ENCODE assay signal across 1 cellular context in the genomic region with DNA sequence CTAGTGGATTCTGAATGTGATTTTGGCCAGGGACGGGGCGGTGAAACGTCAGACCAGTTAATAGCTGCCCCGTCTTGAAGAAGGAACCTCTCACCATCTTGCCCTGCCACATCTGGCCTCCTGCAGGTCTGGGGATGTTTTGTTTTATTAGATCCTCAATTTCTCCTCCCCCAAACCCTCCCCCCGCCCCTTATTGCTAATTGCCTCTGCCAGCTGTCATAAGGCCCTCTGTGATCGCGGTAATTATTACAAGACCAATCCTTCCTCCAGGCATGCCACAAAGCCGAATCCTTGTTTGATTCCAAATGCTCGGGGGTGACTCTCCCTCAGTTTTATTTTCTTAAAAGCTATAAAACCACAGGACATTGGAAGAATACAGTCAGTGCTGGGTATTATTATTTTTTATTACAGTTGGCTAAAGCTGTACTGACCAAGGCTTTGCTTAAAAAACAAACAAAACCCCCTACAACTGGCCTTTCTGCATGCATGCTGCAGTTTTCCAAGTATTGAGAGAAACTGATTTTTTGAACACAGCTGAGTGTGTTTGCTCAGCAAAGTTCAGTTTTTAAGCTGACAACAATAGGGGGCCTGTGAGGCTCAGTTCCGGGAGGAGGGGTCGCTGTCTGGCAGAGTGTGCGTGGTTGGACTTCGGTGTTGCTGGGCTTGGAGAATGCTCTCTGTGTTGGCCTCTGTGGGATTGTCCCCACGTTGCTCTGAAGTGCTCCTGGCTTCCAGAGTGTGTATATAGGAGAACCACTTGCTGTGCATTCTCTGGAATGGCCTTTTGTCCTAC.
A peak's percentile ranks its signal among the peaks of the same experiment; 100 is the strongest.
TF ChIP-seq lines count a peak whose summit lies in the region.

No MANE protein-coding gene starts in this region.

TF ChIP-seq in HepG2, 621 proteins besides CTCF, POLR2A, EP300 and RAD21 (continued from another document and continues in another):
- TF ChIP-seq, protein P1, sequence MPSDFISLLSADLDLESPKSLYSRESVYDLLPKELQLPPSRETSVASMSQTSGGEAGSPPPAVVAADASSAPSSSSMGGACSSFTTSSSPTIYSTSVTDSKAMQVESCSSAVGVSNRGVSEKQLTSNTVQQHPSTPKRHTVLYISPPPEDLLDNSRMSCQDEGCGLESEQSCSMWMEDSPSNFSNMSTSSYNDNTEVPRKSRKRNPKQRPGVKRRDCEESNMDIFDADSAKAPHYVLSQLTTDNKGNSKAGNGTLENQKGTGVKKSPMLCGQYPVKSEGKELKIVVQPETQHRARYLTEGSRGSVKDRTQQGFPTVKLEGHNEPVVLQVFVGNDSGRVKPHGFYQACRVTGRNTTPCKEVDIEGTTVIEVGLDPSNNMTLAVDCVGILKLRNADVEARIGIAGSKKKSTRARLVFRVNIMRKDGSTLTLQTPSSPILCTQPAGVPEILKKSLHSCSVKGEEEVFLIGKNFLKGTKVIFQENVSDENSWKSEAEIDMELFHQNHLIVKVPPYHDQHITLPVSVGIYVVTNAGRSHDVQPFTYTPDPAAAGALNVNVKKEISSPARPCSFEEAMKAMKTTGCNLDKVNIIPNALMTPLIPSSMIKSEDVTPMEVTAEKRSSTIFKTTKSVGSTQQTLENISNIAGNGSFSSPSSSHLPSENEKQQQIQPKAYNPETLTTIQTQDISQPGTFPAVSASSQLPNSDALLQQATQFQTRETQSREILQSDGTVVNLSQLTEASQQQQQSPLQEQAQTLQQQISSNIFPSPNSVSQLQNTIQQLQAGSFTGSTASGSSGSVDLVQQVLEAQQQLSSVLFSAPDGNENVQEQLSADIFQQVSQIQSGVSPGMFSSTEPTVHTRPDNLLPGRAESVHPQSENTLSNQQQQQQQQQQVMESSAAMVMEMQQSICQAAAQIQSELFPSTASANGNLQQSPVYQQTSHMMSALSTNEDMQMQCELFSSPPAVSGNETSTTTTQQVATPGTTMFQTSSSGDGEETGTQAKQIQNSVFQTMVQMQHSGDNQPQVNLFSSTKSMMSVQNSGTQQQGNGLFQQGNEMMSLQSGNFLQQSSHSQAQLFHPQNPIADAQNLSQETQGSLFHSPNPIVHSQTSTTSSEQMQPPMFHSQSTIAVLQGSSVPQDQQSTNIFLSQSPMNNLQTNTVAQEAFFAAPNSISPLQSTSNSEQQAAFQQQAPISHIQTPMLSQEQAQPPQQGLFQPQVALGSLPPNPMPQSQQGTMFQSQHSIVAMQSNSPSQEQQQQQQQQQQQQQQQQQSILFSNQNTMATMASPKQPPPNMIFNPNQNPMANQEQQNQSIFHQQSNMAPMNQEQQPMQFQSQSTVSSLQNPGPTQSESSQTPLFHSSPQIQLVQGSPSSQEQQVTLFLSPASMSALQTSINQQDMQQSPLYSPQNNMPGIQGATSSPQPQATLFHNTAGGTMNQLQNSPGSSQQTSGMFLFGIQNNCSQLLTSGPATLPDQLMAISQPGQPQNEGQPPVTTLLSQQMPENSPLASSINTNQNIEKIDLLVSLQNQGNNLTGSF (CRISPR knock-in tag; IDR thresholded peaks at IDR 0.05), result no peak
- peak; percentile 51 for TF ChIP-seq GABPB1 (CRISPR knock-in tag; IDR thresholded peaks at IDR 0.05)
- 0 out of 2 replicates have a peak, but pooled peaks have one; percentile 25 for TF ChIP-seq ATF1 (CRISPR knock-in tag; IDR thresholded peaks at IDR 0.05)
- TF ChIP-seq STAT5B (CRISPR knock-in tag; IDR thresholded peaks at IDR 0.05), result no peak
- TF ChIP-seq SATB2 (CRISPR knock-in tag; IDR thresholded peaks at IDR 0.05), result no peak
- TF ChIP-seq ZNF737 (CRISPR knock-in tag; IDR thresholded peaks at IDR 0.05; ENCODE audit: borderline replicate concordance), result no peak
- no peak for TF ChIP-seq IKZF4 (CRISPR knock-in tag; IDR thresholded peaks at IDR 0.05; ENCODE audit: borderline replicate concordance, low read depth, not compliant biosample characterization)
- TF ChIP-seq HES4 (CRISPR knock-in tag; IDR thresholded peaks at IDR 0.05; ENCODE audit: borderline replicate concordance), result no peak
- TF ChIP-seq, protein P2, sequence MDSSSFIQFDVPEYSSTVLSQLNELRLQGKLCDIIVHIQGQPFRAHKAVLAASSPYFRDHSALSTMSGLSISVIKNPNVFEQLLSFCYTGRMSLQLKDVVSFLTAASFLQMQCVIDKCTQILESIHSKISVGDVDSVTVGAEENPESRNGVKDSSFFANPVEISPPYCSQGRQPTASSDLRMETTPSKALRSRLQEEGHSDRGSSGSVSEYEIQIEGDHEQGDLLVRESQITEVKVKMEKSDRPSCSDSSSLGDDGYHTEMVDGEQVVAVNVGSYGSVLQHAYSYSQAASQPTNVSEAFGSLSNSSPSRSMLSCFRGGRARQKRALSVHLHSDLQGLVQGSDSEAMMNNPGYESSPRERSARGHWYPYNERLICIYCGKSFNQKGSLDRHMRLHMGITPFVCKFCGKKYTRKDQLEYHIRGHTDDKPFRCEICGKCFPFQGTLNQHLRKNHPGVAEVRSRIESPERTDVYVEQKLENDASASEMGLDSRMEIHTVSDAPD (CRISPR knock-in tag; IDR thresholded peaks at IDR 0.05), result no peak
- TF ChIP-seq, protein P3, sequence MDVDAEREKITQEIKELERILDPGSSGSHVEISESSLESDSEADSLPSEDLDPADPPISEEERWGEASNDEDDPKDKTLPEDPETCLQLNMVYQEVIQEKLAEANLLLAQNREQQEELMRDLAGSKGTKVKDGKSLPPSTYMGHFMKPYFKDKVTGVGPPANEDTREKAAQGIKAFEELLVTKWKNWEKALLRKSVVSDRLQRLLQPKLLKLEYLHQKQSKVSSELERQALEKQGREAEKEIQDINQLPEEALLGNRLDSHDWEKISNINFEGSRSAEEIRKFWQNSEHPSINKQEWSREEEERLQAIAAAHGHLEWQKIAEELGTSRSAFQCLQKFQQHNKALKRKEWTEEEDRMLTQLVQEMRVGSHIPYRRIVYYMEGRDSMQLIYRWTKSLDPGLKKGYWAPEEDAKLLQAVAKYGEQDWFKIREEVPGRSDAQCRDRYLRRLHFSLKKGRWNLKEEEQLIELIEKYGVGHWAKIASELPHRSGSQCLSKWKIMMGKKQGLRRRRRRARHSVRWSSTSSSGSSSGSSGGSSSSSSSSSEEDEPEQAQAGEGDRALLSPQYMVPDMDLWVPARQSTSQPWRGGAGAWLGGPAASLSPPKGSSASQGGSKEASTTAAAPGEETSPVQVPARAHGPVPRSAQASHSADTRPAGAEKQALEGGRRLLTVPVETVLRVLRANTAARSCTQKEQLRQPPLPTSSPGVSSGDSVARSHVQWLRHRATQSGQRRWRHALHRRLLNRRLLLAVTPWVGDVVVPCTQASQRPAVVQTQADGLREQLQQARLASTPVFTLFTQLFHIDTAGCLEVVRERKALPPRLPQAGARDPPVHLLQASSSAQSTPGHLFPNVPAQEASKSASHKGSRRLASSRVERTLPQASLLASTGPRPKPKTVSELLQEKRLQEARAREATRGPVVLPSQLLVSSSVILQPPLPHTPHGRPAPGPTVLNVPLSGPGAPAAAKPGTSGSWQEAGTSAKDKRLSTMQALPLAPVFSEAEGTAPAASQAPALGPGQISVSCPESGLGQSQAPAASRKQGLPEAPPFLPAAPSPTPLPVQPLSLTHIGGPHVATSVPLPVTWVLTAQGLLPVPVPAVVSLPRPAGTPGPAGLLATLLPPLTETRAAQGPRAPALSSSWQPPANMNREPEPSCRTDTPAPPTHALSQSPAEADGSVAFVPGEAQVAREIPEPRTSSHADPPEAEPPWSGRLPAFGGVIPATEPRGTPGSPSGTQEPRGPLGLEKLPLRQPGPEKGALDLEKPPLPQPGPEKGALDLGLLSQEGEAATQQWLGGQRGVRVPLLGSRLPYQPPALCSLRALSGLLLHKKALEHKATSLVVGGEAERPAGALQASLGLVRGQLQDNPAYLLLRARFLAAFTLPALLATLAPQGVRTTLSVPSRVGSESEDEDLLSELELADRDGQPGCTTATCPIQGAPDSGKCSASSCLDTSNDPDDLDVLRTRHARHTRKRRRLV (CRISPR knock-in tag; IDR thresholded peaks at IDR 0.05), result no peak
- TF ChIP-seq RNF2 (conservative IDR thresholded peaks at IDR 0.05; ENCODE audit: low read depth), result no peak
- peak; percentile 58; the same call in 1 of the 2 replicates for TF ChIP-seq FOXJ3 (CRISPR knock-in tag; IDR thresholded peaks at IDR 0.05; ENCODE audit: borderline replicate concordance)
- no peak for TF ChIP-seq ZSCAN12 (CRISPR knock-in tag; IDR thresholded peaks at IDR 0.05)
- TF ChIP-seq GLI4 (CRISPR knock-in tag; IDR thresholded peaks at IDR 0.05; ENCODE audit: borderline replicate concordance), result no peak
- TF ChIP-seq RAD51 (IDR thresholded peaks at IDR 0.05; ENCODE audit: borderline replicate concordance), result no peak
- no peak for TF ChIP-seq AGO2 (optimal IDR thresholded peaks at IDR 0.05; ENCODE audit: low read depth, low read length)
- TF ChIP-seq NFKB2 (CRISPR knock-in tag; IDR thresholded peaks at IDR 0.05; ENCODE audit: borderline replicate concordance), result no peak; the same call in 1 of the 2 replicates
- no peak for TF ChIP-seq E2F5 (CRISPR knock-in tag; conservative IDR thresholded peaks at IDR 0.05)
- no peak; the same call in 1 of the 2 replicates for TF ChIP-seq RBFOX2 (IDR thresholded peaks at IDR 0.05; ENCODE audit: low read depth, low read length)
- TF ChIP-seq SETDB1 (CRISPR knock-in tag; IDR thresholded peaks at IDR 0.05; ENCODE audit: borderline replicate concordance), result no peak
- TF ChIP-seq SP5 (CRISPR knock-in tag; IDR thresholded peaks at IDR 0.05; ENCODE audit: borderline replicate concordance, low read depth), result peak; percentile 85; the same call in 1 of the 2 replicates
- TF ChIP-seq RERE (CRISPR knock-in tag; IDR thresholded peaks at IDR 0.05; ENCODE audit: low read depth), result no peak
- TF ChIP-seq MAX (IDR thresholded peaks at IDR 0.05), result peak; percentile 55
- TF ChIP-seq PAWR (CRISPR knock-in tag; IDR thresholded peaks at IDR 0.05; ENCODE audit: borderline replicate concordance), result no peak
- TF ChIP-seq ZNF281 (CRISPR knock-in tag; IDR thresholded peaks at IDR 0.05; ENCODE audit: borderline replicate concordance), result peak; percentile 70; the same call in 1 of the 2 replicates
- peak; percentile 45; the same call in 1 of the 2 replicates for TF ChIP-seq ISL2 (CRISPR knock-in tag; IDR thresholded peaks at IDR 0.05)
- no peak for TF ChIP-seq MZF1 (CRISPR knock-in tag; IDR thresholded peaks at IDR 0.05; ENCODE audit: borderline replicate concordance)
- no peak for TF ChIP-seq TERF1 (CRISPR knock-in tag; IDR thresholded peaks at IDR 0.05)
